Comparison of ENCODE assay signal across 8 cellular contexts in genomic region chr4:17494258-17494657, GRCh38. TPM values are rescaled to one million over a fixed set of nuclear protein-coding genes. Genes with fewer than 3 reads are reported as not detected.
DNase-seq lines count a peak whose midpoint lies in the region; ATAC-seq and TF ChIP-seq lines count a peak whose summit lies in the region.

No MANE protein-coding gene starts in this region.

- DNase-seq in AG08395 (ENCODE audit: low spot score) (peak; percentile 71), HS-5 (ENCODE audit: low read depth) (peak; percentile 71), astrocyte of the spinal cord (ENCODE audit: low read depth, low spot score) (peak; percentile 74), left colon (no peak), H7 (no peak), GM13977 (ENCODE audit: low spot score) (no peak)

- intact Hi-C loops in left colon (cut with DNase I, micrococcal nuclease): no loop called here

- TF ChIP-seq CTCF in astrocyte of the spinal cord (IDR thresholded peaks at IDR 0.05; ENCODE audit: low read depth, low read length) (no peak), GM13977 (IDR thresholded peaks at IDR 0.05; ENCODE audit: extremely low read depth, insufficient read depth, missing control alignments) (no peak)

- ATAC-seq in left colon: peak; percentile 45
- no peak for ATAC-seq in GM19455 (IDR thresholded peaks at IDR 0.05; ENCODE audit: unreplicated experiment)
- no peak for ATAC-seq in GM18870 (IDR thresholded peaks at IDR 0.05; ENCODE audit: unreplicated experiment)

- H3K4me3 ChIP-seq in astrocyte of the spinal cord (ENCODE audit: low read depth, low read length) (no peak overlapping the region), H7 (ENCODE audit: insufficient read depth, low read depth, low read length) (no peak overlapping the region)

- in situ Hi-C loops in astrocyte of the spinal cord (cut with HindIII; ENCODE audit: low sequenced_read_pairs): no loop called here
- in situ Hi-C loops in GM13977 (cut with MboI; ENCODE audit: low pct_unique_long_range_greater_than_20kb, low sequenced_read_pairs, unreplicated experiment): no loop called here

- H3K36me3 ChIP-seq in H7 (replicated peaks; ENCODE audit: control insufficient read depth, insufficient read depth, low read length): peaks cover 7% of the 10 kb centered on the region

- H3K27me3 ChIP-seq in H7 (ENCODE audit: control insufficient read depth, insufficient read depth, low read length): no peaks in the 10 kb centered on the region

RNA-seq across cellular contexts. Expression of gene QDPR, which starts 17.6 kb away (rescaled TPM):
- total RNA-seq in left colon: 10 to 100 TPM; 16.9 to 23.7 TPM
- 12.2 and 12.8 TPM in 2 replicates for total RNA-seq in H7 (2014; rRNA removed; shearing (Covaris generic))

RNA-seq across cellular contexts. Expression of gene CLRN2, which starts 20.7 kb away (rescaled TPM):
- not detected for total RNA-seq in left colon
- total RNA-seq in H7 (2014; rRNA removed; shearing (Covaris generic)): not detected in 2 replicates

Comparison
In these comparisons a context has a peak if more than half of its experiments do, and no peak if none do; other contexts are left out.
1. DNase-seq: peak in AG08395 (single experiment), HS-5 (single experiment) and astrocyte of the spinal cord (single experiment); none in left colon (0 of 2), H7 (single experiment) and GM13977 (single experiment).